ENCODE assay signal across 24 cellular contexts in the genomic region with DNA sequence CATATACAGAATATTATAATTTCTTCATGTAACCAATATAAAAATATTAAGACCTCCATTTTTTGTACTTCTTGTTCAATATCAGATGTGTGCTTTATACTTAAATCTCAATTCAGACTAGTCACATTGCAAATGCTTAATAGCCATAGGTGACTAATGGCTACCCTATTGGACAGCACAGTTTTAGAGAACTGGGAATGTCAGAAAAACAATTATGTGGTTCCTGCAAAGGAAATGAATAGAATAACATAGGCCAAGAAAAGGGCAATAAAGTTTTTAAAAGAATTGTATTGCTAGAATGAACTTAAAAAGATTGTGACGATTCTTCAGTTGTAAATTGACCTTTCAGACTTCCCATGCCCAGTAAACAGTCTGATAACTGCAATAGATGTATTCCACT.
DNase-seq lines count a peak whose midpoint lies in the region; ATAC-seq, FAIRE-seq and TF ChIP-seq lines count a peak whose summit lies in the region.
"Had no signal": no experiment of that assay in that cellular context is flagged by ENCODE, and none has a peak within 500 bp of the region (broad histone marks: within the 10 kb centered on the region; RNA-seq: fewer than 3 reads in every experiment).

No MANE protein-coding gene starts in this region.

- DNase-seq in EH (ENCODE audit: low read depth) (peak; percentile 49), astrocyte of the spinal cord (ENCODE audit: low read depth, low spot score) (peak; percentile 29), endothelial cell of umbilical vein (ENCODE audit: low read depth, low spot score) (peak; percentile 69), pulmonary artery endothelial cell (ENCODE audit: low read depth, low spot score) (peak; percentile 44), psoas muscle (no peak), HFFc6 (no peak), brain microvascular endothelial cell (no peak)
- DNase-seq: AML-193; Caco-2; Calu3; CD4-positive, alpha-beta T cell; CD8-positive, alpha-beta T cell; DMS79 treated with DMSO at 0.1 percent for 48 hours; EL; GDM1 had no signal

- TF ChIP-seq CTCF in astrocyte of the spinal cord (IDR thresholded peaks at IDR 0.05; ENCODE audit: low read depth, low read length): no peak
- no peak for TF ChIP-seq CTCF in endothelial cell of umbilical vein (IDR thresholded peaks at IDR 0.05; ENCODE audit: extremely low read depth in 1 of 2, insufficient read depth in 1 of 2, low read depth in 1 of 2, low read length in 2 of 2)
- TF ChIP-seq CTCF in psoas muscle (IDR thresholded peaks at IDR 0.05): no peak
- no peak for TF ChIP-seq CTCF in HFFc6 (IDR thresholded peaks at IDR 0.05)
- TF ChIP-seq CTCF in brain microvascular endothelial cell (IDR thresholded peaks at IDR 0.05; ENCODE audit: low read depth, low read length, missing control alignments): no peak

- H3K4me1 Mint-ChIP-seq in HFFc6 (ENCODE audit: low read depth): peaks cover 35% of the 10 kb centered on the region; the same call in 1 of the 2 replicates
- H3K4me1 Mint-ChIP-seq: B cell had no signal

- TF ChIP-seq POLR2A in endothelial cell of umbilical vein (IDR thresholded peaks at IDR 0.05; ENCODE audit: low read depth, low read length): no peak

- no peaks in the 10 kb centered on the region for H3K9me3 Mint-ChIP-seq in HFFc6

- H3K9me3 ChIP-seq in endothelial cell of umbilical vein (replicated peaks; ENCODE audit: control insufficient read depth, insufficient read depth, low read length): no peaks in the 10 kb centered on the region
- H3K9me3 ChIP-seq in psoas muscle: no peaks in the 10 kb centered on the region
- H3K9me3 ChIP-seq: A549; BLaER1 treated with 17β-estradiol and CSF1 and Interleukin-3, amounts not matched to agents 10 nM and 100 nM; Caco-2 had no signal

- H3K9ac ChIP-seq in endothelial cell of umbilical vein (replicated peaks; ENCODE audit: extremely low read depth, insufficient read depth, low read length): no peak overlapping the region
- H3K9ac ChIP-seq: BLaER1 treated with 17β-estradiol and CSF1 and Interleukin-3, amounts not matched to agents 10 nM and 100 nM had no signal

- POLR2A ChIA-PET in endothelial cell of umbilical vein (lab: Charles Lee): no interaction called here

- H3K4me3 Mint-ChIP-seq in HFFc6: no peak overlapping the region
- H3K4me3 Mint-ChIP-seq: B cell; CD4-positive, alpha-beta T cell; CD8-positive, alpha-beta T cell had no signal

- no peaks in the 10 kb centered on the region for H3K36me3 ChIP-seq in endothelial cell of umbilical vein (ENCODE audit: control insufficient read depth in 2 of 2, extremely low read depth in 1 of 2, insufficient read depth in 2 of 2, low read length in 2 of 2)
- H3K36me3 ChIP-seq in psoas muscle (ENCODE audit: insufficient read depth in 1 of 2, low read depth in 1 of 2): no peaks in the 10 kb centered on the region
- H3K36me3 ChIP-seq in brain microvascular endothelial cell (replicated peaks): no peaks in the 10 kb centered on the region
- H3K36me3 ChIP-seq: BLaER1 treated with 17β-estradiol and CSF1 and Interleukin-3, amounts not matched to agents 10 nM and 100 nM had no signal

- no peak for FAIRE-seq in endothelial cell of umbilical vein (lab: Jason Lieb, UNC)
- FAIRE-seq: A549, D721Med, GM12878, GM12892, GM18507 had no signal

- in situ Hi-C loops in astrocyte of the spinal cord (cut with HindIII; ENCODE audit: low sequenced_read_pairs) (no loop called here), brain microvascular endothelial cell (cut with HindIII; ENCODE audit: low pct_ligation_motif_present, low sequenced_read_pairs) (no loop called here)

- no peak overlapping the region for H2AFZ ChIP-seq in endothelial cell of umbilical vein (ENCODE audit: low read depth, low read length)

- H3K36me3 Mint-ChIP-seq in HFFc6 (ENCODE audit: low read depth): peaks cover 14% of the 10 kb centered on the region
- H3K36me3 Mint-ChIP-seq: CD8-positive, alpha-beta T cell had no signal

- H3K4me3 ChIP-seq in astrocyte of the spinal cord (ENCODE audit: low read depth, low read length) (no peak overlapping the region), endothelial cell of umbilical vein (replicated peaks in 1 of 3; ENCODE audit: insufficient read depth in 1 of 3, low read depth in 1 of 3, low read length in 3 of 3) (no peak overlapping the region), psoas muscle (no peak overlapping the region), brain microvascular endothelial cell (ENCODE audit: low read depth, low read length) (no peak overlapping the region)
- H3K4me3 ChIP-seq: A549; BLaER1 treated with 17β-estradiol and CSF1 and Interleukin-3, amounts not matched to agents 10 nM and 100 nM; GM12878 had no signal

- H3K27ac Mint-ChIP-seq in HFFc6: no peak overlapping the region
- H3K27ac Mint-ChIP-seq: B cell; CD4-positive, alpha-beta T cell; CD8-positive, alpha-beta T cell had no signal

- no peak overlapping the region for H3K27ac ChIP-seq in endothelial cell of umbilical vein (ENCODE audit: insufficient read depth, low read depth, low read length)
- H3K27ac ChIP-seq in psoas muscle: no peak overlapping the region
- no peak overlapping the region for H3K27ac ChIP-seq in brain microvascular endothelial cell
- H3K27ac ChIP-seq: 22Rv1; A549; BLaER1 treated with 17β-estradiol and CSF1 and Interleukin-3, amounts not matched to agents 10 nM and 100 nM; C4-2B had no signal

- intact Hi-C loops in endothelial cell of umbilical vein (cut with micrococcal nuclease) (loop anchor here (1.0 kb wide), 1 partner anchor 116 kb away; no protein-coding TSS in a partner anchor), psoas muscle (cut with DNase I) (no loop called here)

- no peak overlapping the region for H3K4me2 ChIP-seq in endothelial cell of umbilical vein (ENCODE audit: insufficient read depth, low read length)
- H3K4me2 ChIP-seq: A549; BLaER1 treated with 17β-estradiol and CSF1 and Interleukin-3, amounts not matched to agents 10 nM and 100 nM had no signal

- WGBS in psoas muscle, 3 donors: 86 to 93% (median 92%) methylated on average over 1 of the region's 1 CpG

- no peaks in the 10 kb centered on the region for H3K9me1 ChIP-seq in endothelial cell of umbilical vein (replicated peaks; ENCODE audit: control insufficient read depth, extremely low read depth, insufficient read depth, low read length)

- H3K27me3 Mint-ChIP-seq in HFFc6 (ENCODE audit: insufficient read depth): no peaks in the 10 kb centered on the region
- H3K27me3 Mint-ChIP-seq: B cell; CD4-positive, alpha-beta T cell had no signal

- no peaks in the 10 kb centered on the region for H4K20me1 ChIP-seq in endothelial cell of umbilical vein (replicated peaks; ENCODE audit: control insufficient read depth, extremely low read depth, insufficient read depth, low read length)
- H4K20me1 ChIP-seq: BLaER1 treated with 17β-estradiol and CSF1 and Interleukin-3, amounts not matched to agents 10 nM and 100 nM had no signal

- dilution Hi-C loops in endothelial cell of umbilical vein (cut with MboI; ENCODE audit: extremely low pct_ligation_motif_present, low sequenced_read_pairs): no loop called here

- no peak for ATAC-seq in psoas muscle
- ATAC-seq: A549; CD8-positive, alpha-beta T cell; GM12878 had no signal

- H3K4me1 ChIP-seq in endothelial cell of umbilical vein (ENCODE audit: control insufficient read depth, extremely low read depth, insufficient read depth, low read length) (peaks cover 6% of the 10 kb centered on the region), psoas muscle (no peaks in the 10 kb centered on the region)
- H3K4me1 ChIP-seq: A549; BLaER1 treated with 17β-estradiol and CSF1 and Interleukin-3, amounts not matched to agents 10 nM and 100 nM; Caco-2 had no signal

- no TSS peak for BruUV-seq in endothelial cell of umbilical vein (replicated peaks; lab: Mats Ljungman, UMichigan)

- H3K79me2 ChIP-seq in endothelial cell of umbilical vein (ENCODE audit: control insufficient read depth, insufficient read depth, low read length): no peaks in the 10 kb centered on the region

- H3K27me3 ChIP-seq in endothelial cell of umbilical vein (ENCODE audit: control insufficient read depth in 2 of 2, insufficient read depth in 2 of 2, low read length in 2 of 2): no peaks in the 10 kb centered on the region
- no peaks in the 10 kb centered on the region for H3K27me3 ChIP-seq in psoas muscle (ENCODE audit: insufficient read depth in 3 of 3, low read length in 2 of 3)
- no peaks in the 10 kb centered on the region for H3K27me3 ChIP-seq in brain microvascular endothelial cell (replicated peaks)
- H3K27me3 ChIP-seq: BLaER1 treated with 17β-estradiol and CSF1 and Interleukin-3, amounts not matched to agents 10 nM and 100 nM had no signal

- CTCF ChIA-PET in endothelial cell of umbilical vein (lab: Charles Lee): no interaction called here

TF ChIP-seq in endothelial cell of umbilical vein, 7 proteins besides CTCF, POLR2A, EP300 and RAD21:
- TF ChIP-seq GATA2 (IDR thresholded peaks at IDR 0.05; ENCODE audit: insufficient read depth, insufficient read length, low read depth, low read length) (no peak), FOS (IDR thresholded peaks at IDR 0.05; ENCODE audit: borderline replicate concordance, insufficient read depth, low read length) (peak; percentile 36)

Comparison
In these comparisons a context has a peak if more than half of its experiments do, and no peak if none do; other contexts are left out.
1. DNase-seq: peak in EH (single experiment), astrocyte of the spinal cord (single experiment), endothelial cell of umbilical vein (single experiment) and pulmonary artery endothelial cell (single experiment); none in psoas muscle (0 of 2), HFFc6 (single experiment) and brain microvascular endothelial cell (single experiment).